8 cellular contexts compared by ENCODE assay signal in the genomic region with DNA sequence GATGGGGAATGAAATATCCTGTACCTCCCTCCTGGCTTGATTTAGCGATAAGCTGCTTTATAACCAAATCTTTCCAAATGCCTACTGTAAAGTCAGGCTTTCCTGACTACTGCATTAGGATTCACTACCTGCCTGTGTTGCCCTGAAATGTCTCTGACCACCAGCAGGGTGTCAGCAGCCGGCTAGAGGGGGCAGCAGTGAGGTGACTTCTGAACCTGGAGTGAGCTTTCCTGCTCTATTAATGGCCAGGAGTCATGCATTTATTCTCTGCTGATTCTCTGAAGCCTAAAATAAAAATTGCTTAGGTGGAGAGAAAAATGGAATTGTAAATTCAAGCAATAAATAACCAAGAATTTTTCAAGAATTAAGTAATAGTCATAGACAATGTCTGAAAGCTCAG. TPM values are rescaled to one million over a fixed set of nuclear protein-coding genes. Genes with fewer than 3 reads are reported as not detected.
DNase-seq lines count a peak whose midpoint lies in the region; TF ChIP-seq lines count a peak whose summit lies in the region.

No MANE protein-coding gene starts in this region.

- no peaks in the 10 kb centered on the region for H3K9me3 Mint-ChIP-seq in activated T-helper 2 cell treated with anti-CD3 and anti-CD28 coated beads, Interferon-gamma antibody, Interleukin-2, Interleukin-4, amounts not matched to agents 10 μg/mL and 5 μg/mL and 100 μg/mL, durations not matched to agents 14 hours and 24 hours and 36 hours
- no peaks in the 10 kb centered on the region for H3K9me3 Mint-ChIP-seq in type B pancreatic cell

- peaks cover 4% of the 10 kb centered on the region for H3K4me1 Mint-ChIP-seq in activated T-helper 2 cell treated with anti-CD3 and anti-CD28 coated beads, Interferon-gamma antibody, Interleukin-2, Interleukin-4, amounts not matched to agents 10 μg/mL and 5 μg/mL and 100 μg/mL, durations not matched to agents 14 hours and 24 hours and 36 hours (ENCODE audit: low read depth)
- peaks cover 11% of the 10 kb centered on the region for H3K4me1 Mint-ChIP-seq in type B pancreatic cell (ENCODE audit: unreplicated experiment)

- no peak overlapping the region for H3K27ac Mint-ChIP-seq in activated T-helper 2 cell treated with anti-CD3 and anti-CD28 coated beads, Interferon-gamma antibody, Interleukin-2, Interleukin-4, amounts not matched to agents 10 μg/mL and 5 μg/mL and 100 μg/mL, durations not matched to agents 14 hours and 24 hours and 36 hours
- H3K27ac Mint-ChIP-seq in type B pancreatic cell: no peak overlapping the region

- DNase-seq in NCI-H345 (lab: John Stamatoyannopoulos, UW) (peak; percentile 22), NCI-H345 treated with DMSO at 0.1 percent for 48 hours (lab: John Stamatoyannopoulos, UW; ENCODE audit: unreplicated experiment) (no peak), M059J (ENCODE audit: low read depth) (peak; percentile 78), islet precursor cell (peak; percentile 81), type B pancreatic cell (ENCODE audit: extremely low spot score, unreplicated experiment) (no peak), NCI-H2171 (lab: John Stamatoyannopoulos, UW) (no peak), inferior parietal cortex (ENCODE audit: extremely low spot score) (no peak)
- no peak for DNase-seq in activated T-helper 2 cell treated with anti-CD3 and anti-CD28 coated beads, Interferon-gamma antibody, Interleukin-2, Interleukin-4, amounts not matched to agents 10 μg/mL and 5 μg/mL and 100 μg/mL, durations not matched to agents 14 hours and 24 hours and 36 hours (ENCODE audit: low spot score)

- TF ChIP-seq CTCF in type B pancreatic cell (conservative IDR thresholded peaks at IDR 0.05): peak; percentile 81

- H3K36me3 Mint-ChIP-seq in activated T-helper 2 cell treated with anti-CD3 and anti-CD28 coated beads, Interferon-gamma antibody, Interleukin-2, Interleukin-4, amounts not matched to agents 10 μg/mL and 5 μg/mL and 100 μg/mL, durations not matched to agents 14 hours and 24 hours and 36 hours (ENCODE audit: low read depth): no peaks in the 10 kb centered on the region
- H3K36me3 Mint-ChIP-seq in type B pancreatic cell: no peaks in the 10 kb centered on the region

- peak overlapping the region; percentile 7 for H3K4me3 Mint-ChIP-seq in activated T-helper 2 cell treated with anti-CD3 and anti-CD28 coated beads, Interferon-gamma antibody, Interleukin-2, Interleukin-4, amounts not matched to agents 10 μg/mL and 5 μg/mL and 100 μg/mL, durations not matched to agents 14 hours and 24 hours and 36 hours (ENCODE audit: low read depth)
- peak overlapping the region; percentile 70 for H3K4me3 Mint-ChIP-seq in type B pancreatic cell

- H3K27me3 Mint-ChIP-seq in activated T-helper 2 cell treated with anti-CD3 and anti-CD28 coated beads, Interferon-gamma antibody, Interleukin-2, Interleukin-4, amounts not matched to agents 10 μg/mL and 5 μg/mL and 100 μg/mL, durations not matched to agents 14 hours and 24 hours and 36 hours (ENCODE audit: low read depth): peaks cover 42% of the 10 kb centered on the region
- peaks cover 12% of the 10 kb centered on the region for H3K27me3 Mint-ChIP-seq in type B pancreatic cell

- intact Hi-C loops in activated T-helper 2 cell treated with anti-CD3 and anti-CD28 coated beads, Interferon-gamma antibody, Interleukin-2, Interleukin-4, amounts not matched to agents 10 μg/mL and 5 μg/mL and 100 μg/mL, durations not matched to agents 14 hours and 24 hours and 36 hours (cut with micrococcal nuclease): no loop called here

RNA-seq across cellular contexts. Expression of gene BACE2, which starts 2.5 kb away (rescaled TPM):
- total RNA-seq in M059J (2014; rRNA removed; shearing (Covaris generic)): 194 and 229 TPM in 2 replicates
- total RNA-seq in activated T-helper 2 cell treated with anti-CD3 and anti-CD28 coated beads, Interferon-gamma antibody, Interleukin-2, Interleukin-4, amounts not matched to agents 10 μg/mL and 5 μg/mL and 100 μg/mL, durations not matched to agents 14 hours and 24 hours and 36 hours: 2.2 and 2.6 TPM in 2 replicates
- total RNA-seq in type B pancreatic cell (ENCODE audit: low replicate concordance): 29.8 and 44.3 TPM in 2 replicates

Comparison
In these comparisons a context has a peak if more than half of its experiments do, and no peak if none do; other contexts are left out.
1. DNase-seq: peak in NCI-H345 (single experiment), M059J (single experiment) and islet precursor cell (single experiment); none in NCI-H345 treated with DMSO at 0.1 percent for 48 hours (single experiment), activated T-helper 2 cell treated with anti-CD3 and anti-CD28 coated beads, Interferon-gamma antibody, Interleukin-2, Interleukin-4, amounts not matched to agents 10 μg/mL and 5 μg/mL and 100 μg/mL, durations not matched to agents 14 hours and 24 hours and 36 hours (single experiment), type B pancreatic cell (single experiment), NCI-H2171 (single experiment) and inferior parietal cortex (single experiment).